10 cellular contexts compared by ENCODE assay signal in genomic region chr16:27485811-27486210, GRCh38.
"Had no signal": no experiment of that assay in that cellular context is flagged by ENCODE, and none has a peak within 500 bp of the region (broad histone marks: within the 10 kb centered on the region; RNA-seq: fewer than 3 reads in every experiment).

No MANE protein-coding gene starts in this region.

- H3K4me3 Mint-ChIP-seq: HFFc6, IgD-negative memory B cell had no signal

- H3K27ac ChIP-seq: GM23248, HL-60 had no signal

- H3K27me3 Mint-ChIP-seq: IgD-negative memory B cell had no signal

- H3K9me3 ChIP-seq: HAP-1 had no signal

- H3K27ac Mint-ChIP-seq: IgD-negative memory B cell had no signal

- H3K4me1 Mint-ChIP-seq: IgD-negative memory B cell had no signal

- ATAC-seq: HCT116, HepG2 had no signal

- H3K4me1 ChIP-seq: HAP-1 had no signal

- H3K9me3 Mint-ChIP-seq: HFFc6, IgD-negative memory B cell had no signal

- H3K4me3 ChIP-seq: GM23248, HAP-1 had no signal

- DNase-seq: GM23248, GOT3, H7, HFFc6, KBM-7 had no signal
